Comparison of ENCODE assay signal across 19 cellular contexts in genomic region chr11:95727630-95728029, GRCh38.
A peak's percentile ranks its signal among the peaks of the same experiment; 100 is the strongest.
DNase-seq lines count a peak whose midpoint lies in the region; ATAC-seq and TF ChIP-seq lines count a peak whose summit lies in the region.
"Had no signal": no experiment of that assay in that cellular context is flagged by ENCODE, and none has a peak within 500 bp of the region (broad histone marks: within the 10 kb centered on the region; RNA-seq: fewer than 3 reads in every experiment).

No MANE protein-coding gene starts in this region.

- H3K36me3 Mint-ChIP-seq in activated CD8-positive, alpha-beta T cell treated with anti-CD3 and anti-CD28 coated beads, Interleukin-2, amount 10 ng/mL, durations not matched to agents 7 days and 5 days (ENCODE audit: low read depth) = no peaks in the 10 kb centered on the region

- H3K27me3 Mint-ChIP-seq in activated CD8-positive, alpha-beta T cell treated with anti-CD3 and anti-CD28 coated beads, Interleukin-2, amount 10 ng/mL, durations not matched to agents 7 days and 5 days (ENCODE audit: low read depth) = peaks cover 10% of the 10 kb centered on the region

- TF ChIP-seq CTCF in coronary artery (IDR thresholded peaks at IDR 0.05) (no peak), smooth muscle cell (IDR thresholded peaks at IDR 0.05; ENCODE audit: borderline replicate concordance, insufficient read depth, poor library complexity, severe bottlenecking) (no peak)

- no peaks in the 10 kb centered on the region for H3K27me3 ChIP-seq in smooth muscle cell (ENCODE audit: low read depth)

- DNase-seq in NCI-H446 treated with DMSO at 0.1 percent for 48 hours (lab: John Stamatoyannopoulos, UW) = peak; percentile 92
- no peak for DNase-seq in coronary artery (ENCODE audit: low spot score)
- no peak for DNase-seq in smooth muscle cell (lab: John Stamatoyannopoulos, UW; ENCODE audit: unreplicated experiment)
- no peak for DNase-seq in activated CD8-positive, alpha-beta T cell treated with anti-CD3 and anti-CD28 coated beads, Interleukin-2, amount 10 ng/mL, durations not matched to agents 7 days and 5 days
- DNase-seq in activated naive CD4-positive, alpha-beta T cell treated with Interleukin-2 at 50 U/mL for 16 hours = no peak
- no peak for DNase-seq in activated CD4-positive, CD25-positive, alpha-beta regulatory T cell treated with anti-CD3 and anti-CD28 coated beads, Interleukin-2, amount 50 U/mL, for 72 hours
- DNase-seq in midbrain (lab: John Stamatoyannopoulos, UW) = no peak
- DNase-seq: ACHN, DMS153, GOT3, NCI-H1105, NCI-H1694, NCI-H2081 treated with DMSO at 0.1 percent for 48 hours, NCI-H524, NCI-H82, OCI-M1, SHP77 had no signal

- 44% methylated on average over 6 of the region's 6 CpGs for WGBS in smooth muscle cell (ENCODE audit: low lambda C conversion rate)

- no peak for ATAC-seq in activated CD8-positive, alpha-beta T cell treated with anti-CD3 and anti-CD28 coated beads, Interleukin-2, amount 10 ng/mL, durations not matched to agents 7 days and 5 days
- ATAC-seq: GM12878 had no signal

- CTCF ChIA-PET in activated CD8-positive, alpha-beta T cell treated with anti-CD3 and anti-CD28 coated beads, Interleukin-2, amount 10 ng/mL, durations not matched to agents 7 days and 5 days (lab: Charles Lee) = interaction anchor here (1.4 kb wide), 1 partner anchor 11 kb away, joined by 3 read pairs; no protein-coding TSS in a partner anchor

- H3K9me3 ChIP-seq in smooth muscle cell (replicated peaks; ENCODE audit: low read depth) = no peaks in the 10 kb centered on the region

- peak overlapping the region; percentile 45 for H2AFZ ChIP-seq in smooth muscle cell (ENCODE audit: low read depth)

- peak overlapping the region; percentile 53 for H3K4me2 ChIP-seq in smooth muscle cell

- H4K20me1 ChIP-seq in smooth muscle cell (ENCODE audit: low read depth) = no peaks in the 10 kb centered on the region

- peak overlapping the region; percentile 6 to 14 for H3K27ac ChIP-seq in coronary artery
- no peak overlapping the region for H3K27ac ChIP-seq in smooth muscle cell (ENCODE audit: low read depth)
- H3K27ac ChIP-seq: SK-N-MC had no signal

- no peaks in the 10 kb centered on the region for H3K4me1 ChIP-seq in smooth muscle cell (ENCODE audit: low read depth)

- no peaks in the 10 kb centered on the region for H3F3A ChIP-seq in smooth muscle cell (ENCODE audit: low read depth)

- no peaks in the 10 kb centered on the region for H3K9me3 Mint-ChIP-seq in activated CD8-positive, alpha-beta T cell treated with anti-CD3 and anti-CD28 coated beads, Interleukin-2, amount 10 ng/mL, durations not matched to agents 7 days and 5 days (ENCODE audit: insufficient read depth)

- no peak overlapping the region for H3K9ac ChIP-seq in smooth muscle cell (ENCODE audit: low read depth)

- H3K4me3 Mint-ChIP-seq in activated CD8-positive, alpha-beta T cell treated with anti-CD3 and anti-CD28 coated beads, Interleukin-2, amount 10 ng/mL, durations not matched to agents 7 days and 5 days = no peak overlapping the region

- no peaks in the 10 kb centered on the region for H3K79me2 ChIP-seq in smooth muscle cell (ENCODE audit: low read depth)

- no peak overlapping the region for H3K27ac Mint-ChIP-seq in activated CD8-positive, alpha-beta T cell treated with anti-CD3 and anti-CD28 coated beads, Interleukin-2, amount 10 ng/mL, durations not matched to agents 7 days and 5 days

- POLR2A ChIA-PET in activated CD8-positive, alpha-beta T cell treated with anti-CD3 and anti-CD28 coated beads, Interleukin-2, amount 10 ng/mL, durations not matched to agents 7 days and 5 days (lab: Charles Lee) = no interaction called here

- no peaks in the 10 kb centered on the region for H3K36me3 ChIP-seq in smooth muscle cell (ENCODE audit: low read depth)

- H3K4me3 ChIP-seq in coronary artery (peak overlapping the region; percentile 56), smooth muscle cell (no peak overlapping the region)
- H3K4me3 ChIP-seq: GM12878, SK-N-MC had no signal

- H3K4me1 Mint-ChIP-seq in activated CD8-positive, alpha-beta T cell treated with anti-CD3 and anti-CD28 coated beads, Interleukin-2, amount 10 ng/mL, durations not matched to agents 7 days and 5 days (ENCODE audit: low read depth) = no peaks in the 10 kb centered on the region
